36 cellular contexts compared by ENCODE assay signal in the genomic region with DNA sequence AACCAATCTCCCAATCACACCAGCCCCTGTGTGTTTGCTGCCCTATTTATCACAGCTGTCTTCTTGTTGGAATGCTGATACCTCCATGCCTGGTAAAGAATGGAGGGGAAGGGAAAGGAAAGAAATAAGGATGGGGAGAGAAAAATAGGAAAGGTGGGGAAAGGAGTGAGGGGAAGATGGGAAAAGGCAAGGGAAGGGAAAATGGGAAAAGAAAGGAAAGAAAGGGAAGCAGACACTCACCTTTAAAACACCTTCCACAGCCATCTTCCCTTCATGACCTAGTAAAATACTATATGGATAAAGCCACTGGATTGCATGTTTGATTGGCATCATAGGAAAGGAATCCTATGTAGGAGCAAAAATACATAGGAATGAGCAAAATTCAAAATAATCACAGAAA.
DNase-seq lines count a peak whose midpoint lies in the region; ATAC-seq, FAIRE-seq and TF ChIP-seq lines count a peak whose summit lies in the region.
"Had no signal": no experiment of that assay in that cellular context is flagged by ENCODE, and none has a peak within 500 bp of the region (broad histone marks: within the 10 kb centered on the region; RNA-seq: fewer than 3 reads in every experiment).

No MANE protein-coding gene starts in this region.

- no peak for TF ChIP-seq EP300 in HepG2 (IDR thresholded peaks at IDR 0.05; ENCODE audit: low read depth in 2 of 2, low read length in 2 of 2)
- no peak for TF ChIP-seq EP300 in HepG2 (CRISPR knock-in tag; IDR thresholded peaks at IDR 0.05; ENCODE audit: borderline replicate concordance)

- CTCF ChIA-PET in HepG2 (lab: Yijun Ruan, JAX; ENCODE audit: low intra/inter-chr PET ratio, low total read pairs) (no interaction called here), Caco-2 (lab: Charles Lee) (no interaction called here), HEK293 (lab: Yijun Ruan, JAX) (no interaction called here)

- TF ChIP-seq CTCF in HepG2 (CRISPR knock-in tag; IDR thresholded peaks at IDR 0.05) (no peak), right lobe of liver (IDR thresholded peaks at IDR 0.05) (no peak), Caco-2 (IDR thresholded peaks at IDR 0.05; ENCODE audit: insufficient read depth in 1 of 2, low read depth in 1 of 2, low read length in 1 of 2, severe bottlenecking in 1 of 2, unreplicated experiment in 1 of 2) (no peak), HEK293 (tag by site-specific recombination; IDR thresholded peaks at IDR 0.05) (no peak), endodermal cell (conservative IDR thresholded peaks at IDR 0.05) (no peak), gastrocnemius medialis (IDR thresholded peaks at IDR 0.05 in 4 of 5, conservative IDR thresholded peaks at IDR 0.05 in 1 of 5) (no peak)

- intact Hi-C loops in HepG2 (cut with micrococcal nuclease; ENCODE audit: unreplicated experiment) (no loop called here), right lobe of liver (cut with DNase I) (no loop called here), Caco-2 (cut with micrococcal nuclease; ENCODE audit: unreplicated experiment) (no loop called here), gastrocnemius medialis (cut with DNase I; ENCODE audit: low total_unique reads) (no loop called here)

- H2AFZ ChIP-seq in HepG2 (ENCODE audit: low read length) = no peak overlapping the region

- in situ Hi-C loops in HepG2 (cut with HindIII; ENCODE audit: extremely low pct_ligation_motif_present, low pct_unique_long_range_greater_than_20kb) (no loop called here), gastrocnemius medialis (cut with MboI; ENCODE audit: low sequenced_read_pairs in 4 of 4) (no loop called here)

- H3K27ac Mint-ChIP-seq in Caco-2 (ENCODE audit: unreplicated experiment) = peak overlapping the region; percentile 27
- no peak overlapping the region for H3K27ac Mint-ChIP-seq in endodermal cell
- H3K27ac Mint-ChIP-seq: B cell; CD14-positive monocyte; CD4-positive, alpha-beta T cell; CD4-positive, CD25-positive, alpha-beta regulatory T cell; CD8-positive, alpha-beta T cell had no signal

- H3K9me3 Mint-ChIP-seq in Caco-2 (ENCODE audit: unreplicated experiment) = peaks cover 10% of the 10 kb centered on the region
- H3K9me3 Mint-ChIP-seq in endodermal cell = peaks cover 25% of the 10 kb centered on the region

- DNase-seq in HepG2 (ENCODE audit: low spot score) (no peak), right lobe of liver (no peak), Caco-2 (no peak), endodermal cell (no peak), D341Med (ENCODE audit: low spot score) (no peak), gastrocnemius medialis (no peak)
- DNase-seq: 8988T; ACHN; AML-193; BE2C; C1 segment of cervical spinal cord; Calu3; CD4-positive, alpha-beta memory T cell; CD4-positive, alpha-beta T cell; CD4-positive, CD25-positive, alpha-beta regulatory T cell; CD8-positive, alpha-beta memory T cell; CD8-positive, alpha-beta T cell; COR-L47; DMS 273 treated with DMSO at 0.1 percent for 48 hours; DMS153; DMS53; DMS79; DMS79 treated with DMSO at 0.1 percent for 48 hours; DND-41; EL had no signal

- no peaks in the 10 kb centered on the region for H3K79me2 ChIP-seq in HepG2 (ENCODE audit: insufficient read depth, low read length)

- H3K27me3 Mint-ChIP-seq in Caco-2 (ENCODE audit: insufficient read depth, unreplicated experiment) = no peaks in the 10 kb centered on the region
- H3K27me3 Mint-ChIP-seq in endodermal cell (ENCODE audit: insufficient read depth) = no peaks in the 10 kb centered on the region
- H3K27me3 Mint-ChIP-seq: B cell; CD4-positive, alpha-beta memory T cell; CD4-positive, alpha-beta T cell; CD4-positive, CD25-positive, alpha-beta regulatory T cell; CD8-positive, alpha-beta memory T cell had no signal

- H3K9me3 ChIP-seq in HepG2 (ENCODE audit: low read length) (no peaks in the 10 kb centered on the region), right lobe of liver (no peaks in the 10 kb centered on the region), Caco-2 (no peaks in the 10 kb centered on the region), HEK293 (ENCODE audit: control insufficient read depth, insufficient read depth, low read depth, low read length) (no peaks in the 10 kb centered on the region), endodermal cell (ENCODE audit: control insufficient read depth, low read length) (peaks cover 15% of the 10 kb centered on the region), gastrocnemius medialis (no peaks in the 10 kb centered on the region)
- H3K9me3 ChIP-seq: A549, BE2C had no signal

- H3K4me2 ChIP-seq in HepG2 (ENCODE audit: low read depth, low read length) = no peak overlapping the region
- H3K4me2 ChIP-seq: A549; BLaER1; BLaER1 treated with 17β-estradiol and CSF1 and Interleukin-3, amounts not matched to agents 10 nM and 100 nM had no signal

- H3K4me3 ChIP-seq in HepG2 (replicated peaks in 1 of 3; ENCODE audit: insufficient read depth in 1 of 3, low read depth in 2 of 3, low read length in 3 of 3) (no peak overlapping the region), right lobe of liver (no peak overlapping the region), Caco-2 (ENCODE audit: low read depth, low read length) (no peak overlapping the region), HEK293 (ENCODE audit: low read depth, low read length) (no peak overlapping the region), endodermal cell (ENCODE audit: low read length) (peak overlapping the region; percentile 28), gastrocnemius medialis (no peak overlapping the region)
- H3K4me3 ChIP-seq: A549; BLaER1; BLaER1 treated with 17β-estradiol and CSF1 and Interleukin-3, amounts not matched to agents 10 nM and 100 nM had no signal

- H3K4me1 Mint-ChIP-seq in Caco-2 (ENCODE audit: low read depth, unreplicated experiment) (peaks cover 1% of the 10 kb centered on the region), endodermal cell (peaks cover 2% of the 10 kb centered on the region)
- H3K4me1 Mint-ChIP-seq: B cell; CD14-positive monocyte; CD4-positive, alpha-beta memory T cell had no signal

- no peaks in the 10 kb centered on the region for H4K20me1 ChIP-seq in HepG2 (ENCODE audit: insufficient read depth, low read length)
- H4K20me1 ChIP-seq: BLaER1; BLaER1 treated with 17β-estradiol and CSF1 and Interleukin-3, amounts not matched to agents 10 nM and 100 nM had no signal

- POLR2A ChIA-PET in HepG2 (lab: Yijun Ruan, JAX) = no interaction called here
- POLR2A ChIA-PET in Caco-2 (lab: Charles Lee) = no interaction called here
- POLR2A ChIA-PET in HEK293 (lab: Yijun Ruan, JAX) = no interaction called here

- H3K4me1 ChIP-seq in HepG2 (ENCODE audit: insufficient read depth, low read length) (no peaks in the 10 kb centered on the region), right lobe of liver (no peaks in the 10 kb centered on the region), Caco-2 (no peaks in the 10 kb centered on the region), HEK293 (ENCODE audit: control insufficient read depth, insufficient read depth, low read length) (no peaks in the 10 kb centered on the region), endodermal cell (ENCODE audit: control insufficient read depth, insufficient read depth, low read length) (no peaks in the 10 kb centered on the region), gastrocnemius medialis (peaks cover 0 to 7% of the 10 kb centered on the region in 2 donors)
- H3K4me1 ChIP-seq: A549; BE2C; BLaER1; BLaER1 treated with 17β-estradiol and CSF1 and Interleukin-3, amounts not matched to agents 10 nM and 100 nM had no signal

- no peak for FAIRE-seq in HepG2 (lab: Jason Lieb, UNC)
- FAIRE-seq: A204.1, A549, D721Med had no signal

- H3K4me3 Mint-ChIP-seq in Caco-2 (ENCODE audit: unreplicated experiment) (no peak overlapping the region), endodermal cell (no peak overlapping the region)
- H3K4me3 Mint-ChIP-seq: B cell; CD14-positive monocyte; CD4-positive, alpha-beta memory T cell; CD4-positive, alpha-beta T cell; CD4-positive, CD25-positive, alpha-beta regulatory T cell; CD8-positive, alpha-beta memory T cell; CD8-positive, alpha-beta T cell had no signal

- TF ChIP-seq POLR2A in HepG2 (IDR thresholded peaks at IDR 0.05; ENCODE audit: insufficient read depth in 1 of 2, low read depth in 2 of 2, low read length in 2 of 2) (no peak), right lobe of liver (IDR thresholded peaks at IDR 0.05) (no peak), gastrocnemius medialis (IDR thresholded peaks at IDR 0.05) (no peak)

- no peak overlapping the region for H3K27ac ChIP-seq in HepG2 (ENCODE audit: extremely low read length, insufficient read depth, low read length)
- no peak overlapping the region for H3K27ac ChIP-seq in right lobe of liver
- H3K27ac ChIP-seq in HEK293 (ENCODE audit: extremely low read depth, low read depth, low read length) = no peak overlapping the region
- H3K27ac ChIP-seq in endodermal cell (ENCODE audit: low read depth, low read length) = no peak overlapping the region
- no peak overlapping the region for H3K27ac ChIP-seq in gastrocnemius medialis
- H3K27ac ChIP-seq: 22Rv1; A549; BLaER1; BLaER1 treated with 17β-estradiol and CSF1 and Interleukin-3, amounts not matched to agents 10 nM and 100 nM; C4-2B had no signal

- no peak for ATAC-seq in HepG2
- no peak for ATAC-seq in right lobe of liver
- no peak for ATAC-seq in GM18867 (IDR thresholded peaks at IDR 0.05; ENCODE audit: unreplicated experiment)
- no peak for ATAC-seq in gastrocnemius medialis
- ATAC-seq: A549; CD8-positive, alpha-beta T cell had no signal

- TF ChIP-seq RAD21 in HepG2 (CRISPR knock-in tag; IDR thresholded peaks at IDR 0.05) = no peak

- H3K36me3 Mint-ChIP-seq in Caco-2 (ENCODE audit: insufficient read depth, unreplicated experiment) (peaks cover 28% of the 10 kb centered on the region), endodermal cell (ENCODE audit: low read depth) (peaks cover 59% of the 10 kb centered on the region)

- H3K36me3 ChIP-seq in HepG2 (replicated peaks in 1 of 2; ENCODE audit: control insufficient read depth in 1 of 2, insufficient read depth in 2 of 2, low read length in 2 of 2) (peaks cover 3 to 13% of the 10 kb centered on the region in 2 experiments), right lobe of liver (peaks cover 0 to 28% (median 6%) of the 10 kb centered on the region in 4 donors), Caco-2 (ENCODE audit: control insufficient read depth, insufficient read depth, low read length) (peaks cover 1% of the 10 kb centered on the region), HEK293 (ENCODE audit: control insufficient read depth in 2 of 2, insufficient read depth in 1 of 2, low read length in 2 of 2) (peaks cover 0 to 28% of the 10 kb centered on the region in 2 experiments; a peak in 1 of 3 replicates), endodermal cell (ENCODE audit: control insufficient read depth, insufficient read depth, low read length) (peaks cover 44% of the 10 kb centered on the region), gastrocnemius medialis (peaks cover 0 to 31% of the 10 kb centered on the region in 2 donors)

- H3K27me3 ChIP-seq in HepG2 (ENCODE audit: control insufficient read depth in 1 of 2, insufficient read depth in 2 of 2, low read length in 2 of 2) = no peaks in the 10 kb centered on the region
- H3K27me3 ChIP-seq in right lobe of liver = no peaks in the 10 kb centered on the region
- no peaks in the 10 kb centered on the region for H3K27me3 ChIP-seq in Caco-2 (replicated peaks; ENCODE audit: control insufficient read depth, insufficient read depth, low read length)
- H3K27me3 ChIP-seq in endodermal cell (ENCODE audit: control insufficient read depth, insufficient read depth, low read length, poor library complexity, severe bottlenecking) = no peaks in the 10 kb centered on the region
- no peaks in the 10 kb centered on the region for H3K27me3 ChIP-seq in gastrocnemius medialis
- H3K27me3 ChIP-seq: BE2C; BLaER1; BLaER1 treated with 17β-estradiol and CSF1 and Interleukin-3, amounts not matched to agents 10 nM and 100 nM had no signal

- no TSS peak for BruUV-seq in HepG2 (replicated peaks; lab: Mats Ljungman, UMichigan)
- no TSS peak for BruUV-seq in Caco-2 (replicated peaks; lab: Mats Ljungman, UMichigan)

- H3K9ac ChIP-seq in HepG2 (ENCODE audit: insufficient read depth, low read depth, low read length) = no peak overlapping the region
- H3K9ac ChIP-seq in endodermal cell (ENCODE audit: extremely low read depth, low read length, poor library complexity, severe bottlenecking) = no peak overlapping the region
- H3K9ac ChIP-seq: BLaER1; BLaER1 treated with 17β-estradiol and CSF1 and Interleukin-3, amounts not matched to agents 10 nM and 100 nM had no signal
